28 cellular contexts compared by ENCODE assay signal in the genomic region with DNA sequence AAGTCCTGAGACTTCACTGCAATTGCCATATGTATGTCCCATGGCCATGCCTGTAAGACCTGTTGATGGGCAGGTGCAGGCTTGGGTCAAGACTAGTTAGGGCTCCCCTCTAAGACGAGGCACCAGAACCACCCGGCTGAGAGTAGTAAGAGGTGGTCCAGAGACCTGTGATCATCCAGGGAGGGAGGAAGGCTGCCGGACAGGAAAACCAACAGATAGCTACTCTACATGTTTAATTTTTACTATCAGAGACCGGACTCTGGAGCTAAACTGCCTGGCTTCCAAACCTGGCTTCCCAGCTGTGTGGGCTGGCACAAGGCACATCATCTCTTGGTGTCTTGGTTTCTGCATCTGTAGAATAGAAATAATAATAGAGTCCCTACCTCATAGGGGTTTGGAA.
"Had no signal": no experiment of that assay in that cellular context is flagged by ENCODE, and none has a peak within 500 bp of the region (broad histone marks: within the 10 kb centered on the region; RNA-seq: fewer than 3 reads in every experiment).

No MANE protein-coding gene starts in this region.

- H3K27ac ChIP-seq: body of pancreas, dorsolateral prefrontal cortex, foreskin keratinocyte, gastroesophageal sphincter had no signal

- H3K27ac Mint-ChIP-seq: activated CD4-positive, alpha-beta memory T cell treated with anti-CD3 and anti-CD28 coated beads for 36 hours; activated CD4-positive, alpha-beta T cell treated with anti-CD3 and anti-CD28 coated beads for 36 hours; activated CD4-positive, alpha-beta T cell treated with anti-CD3 and anti-CD28 coated beads, Interleukin-2, amount 10 ng/mL, durations not matched to agents 24 days and 14 days; activated CD8-positive, alpha-beta T cell treated with anti-CD3 and anti-CD28 coated beads, Interleukin-2, amount 10 ng/mL, durations not matched to agents 7 days and 5 days; activated naive CD8-positive, alpha-beta T cell; activated T-helper 17 cell treated with anti-CD3 and anti-CD28 coated beads, Interleukin-2, amount 50 U/mL, for 72 hours; dendritic cell treated with granulocyte-macrophage colony-stimulating factor and Interleukin-4, amounts not matched to agents 40 ng/mL and 50 ng/mL, for 4 days; endodermal cell; T-helper 17 cell; T-helper 2 cell treated with Interferon-gamma antibody and Interleukin-4, amounts not matched to agents 5 μg/mL and 100 μg/mL, for 36 hours had no signal

- H3K4me3 Mint-ChIP-seq: activated CD4-positive, alpha-beta memory T cell treated with anti-CD3 and anti-CD28 coated beads for 36 hours; activated CD4-positive, alpha-beta T cell treated with anti-CD3 and anti-CD28 coated beads for 36 hours; activated CD4-positive, alpha-beta T cell treated with anti-CD3 and anti-CD28 coated beads, Interleukin-2, amount 10 ng/mL, durations not matched to agents 24 days and 14 days; activated CD8-positive, alpha-beta T cell treated with anti-CD3 and anti-CD28 coated beads, Interleukin-2, amount 10 ng/mL, durations not matched to agents 7 days and 5 days; activated naive CD8-positive, alpha-beta T cell; activated T-cell treated with anti-CD3 and anti-CD28 coated beads, Interleukin-2, amount 50 U/mL, for 4 hours; activated T-helper 17 cell treated with anti-CD3 and anti-CD28 coated beads, Interleukin-2, amount 50 U/mL, for 72 hours; dendritic cell treated with granulocyte-macrophage colony-stimulating factor and Interleukin-4, amounts not matched to agents 40 ng/mL and 50 ng/mL, for 4 days; endodermal cell; T-helper 17 cell; T-helper 2 cell treated with Interferon-gamma antibody and Interleukin-4, amounts not matched to agents 5 μg/mL and 100 μg/mL, for 36 hours had no signal

- H3K36me3 ChIP-seq: gastroesophageal sphincter, heart right ventricle had no signal

- H3K4me1 ChIP-seq: foreskin keratinocyte had no signal

- H3K9me3 Mint-ChIP-seq: activated CD4-positive, alpha-beta memory T cell treated with anti-CD3 and anti-CD28 coated beads for 36 hours; activated CD4-positive, alpha-beta T cell treated with anti-CD3 and anti-CD28 coated beads, Interleukin-2, amount 10 ng/mL, durations not matched to agents 24 days and 14 days; activated T-cell treated with anti-CD3 and anti-CD28 coated beads, Interleukin-2, amount 50 U/mL, for 4 hours; activated T-helper 17 cell treated with anti-CD3 and anti-CD28 coated beads, Interleukin-2, amount 50 U/mL, for 72 hours; T-helper 2 cell treated with Interferon-gamma antibody and Interleukin-4, amounts not matched to agents 5 μg/mL and 100 μg/mL, for 36 hours had no signal

- H3K4me3 ChIP-seq: body of pancreas, dorsolateral prefrontal cortex, gastroesophageal sphincter, heart right ventricle had no signal

- H3K27me3 Mint-ChIP-seq: activated CD4-positive, alpha-beta T cell treated with anti-CD3 and anti-CD28 coated beads for 36 hours; activated CD4-positive, alpha-beta T cell treated with anti-CD3 and anti-CD28 coated beads, Interleukin-2, amount 10 ng/mL, durations not matched to agents 24 days and 14 days; activated naive CD8-positive, alpha-beta T cell; activated T-helper 17 cell treated with anti-CD3 and anti-CD28 coated beads, Interleukin-2, amount 50 U/mL, for 72 hours; T-helper 17 cell had no signal

- H3K9me3 ChIP-seq: body of pancreas, heart right ventricle had no signal

- DNase-seq: activated CD4-positive, alpha-beta memory T cell treated with anti-CD3 and anti-CD28 coated beads for 36 hours; activated CD4-positive, alpha-beta T cell treated with anti-CD3 and anti-CD28 coated beads for 36 hours; activated CD4-positive, alpha-beta T cell treated with anti-CD3 and anti-CD28 coated beads, Interleukin-2, amount 10 ng/mL, durations not matched to agents 24 days and 14 days; activated CD4-positive, CD25-positive, alpha-beta regulatory T cell; activated CD4-positive, CD25-positive, alpha-beta regulatory T cell treated with anti-CD3 and anti-CD28 coated beads, Interleukin-2, amount 50 U/mL, for 72 hours; activated CD8-positive, alpha-beta T cell treated with anti-CD3 and anti-CD28 coated beads, Interleukin-2, amount 10 ng/mL, durations not matched to agents 7 days and 5 days; activated effector memory CD4-positive, alpha-beta T cell treated with Interleukin-2 at 50 U/mL for 16 hours; activated gamma-delta T cell treated with Interleukin-2 at 50 U/mL for 16 hours; activated naive CD4-positive, alpha-beta T cell treated with anti-CD3 and anti-CD28 coated beads, Interleukin-2, amount 50 U/mL, for 16 hours; activated naive CD4-positive, alpha-beta T cell treated with Interleukin-2 at 50 U/mL for 16 hours; activated T-cell treated with anti-CD3 and anti-CD28 coated beads, Interleukin-2, amount 50 U/mL, for 4 hours; amniotic stem cell; body of pancreas; caudate nucleus; dorsolateral prefrontal cortex; effector memory CD4-positive, alpha-beta T cell; endodermal cell; foreskin keratinocyte; heart right ventricle; T-helper 1 cell; T-helper 17 cell; T1000 had no signal

- H3K27me3 ChIP-seq: body of pancreas, dorsolateral prefrontal cortex, foreskin keratinocyte, gastroesophageal sphincter, heart right ventricle had no signal

- H3K4me1 Mint-ChIP-seq: activated T-helper 17 cell treated with anti-CD3 and anti-CD28 coated beads, Interleukin-2, amount 50 U/mL, for 72 hours; endodermal cell had no signal

- H3K36me3 Mint-ChIP-seq: activated CD4-positive, alpha-beta memory T cell treated with anti-CD3 and anti-CD28 coated beads for 36 hours; activated naive CD8-positive, alpha-beta T cell had no signal

- ATAC-seq: activated CD4-positive, alpha-beta T cell treated with anti-CD3 and anti-CD28 coated beads for 36 hours; activated CD8-positive, alpha-beta T cell treated with anti-CD3 and anti-CD28 coated beads, Interleukin-2, amount 10 ng/mL, durations not matched to agents 7 days and 5 days; activated T-cell treated with anti-CD3 and anti-CD28 coated beads, Interleukin-2, amount 50 U/mL, for 4 hours; activated T-helper 17 cell treated with anti-CD3 and anti-CD28 coated beads, Interleukin-2, amount 50 U/mL, for 72 hours; body of pancreas; esophagus mucosa; foreskin keratinocyte; gastroesophageal sphincter; heart right ventricle; T-helper 17 cell had no signal
